ENCODE assay signal across 1 cellular context in genomic region chr9:114317665-114318357, GRCh38.
A peak's percentile ranks its signal among the peaks of the same experiment; 100 is the strongest.
TF ChIP-seq lines count a peak whose summit lies in the region.

No MANE protein-coding gene starts in this region.

TF ChIP-seq in K562, 482 proteins besides CTCF, POLR2A, EP300 and RAD21 (continues in another document):
- no peak for TF ChIP-seq ZNF318 (IDR thresholded peaks at IDR 0.05; ENCODE audit: borderline replicate concordance in 1 of 2, low read depth in 1 of 2)
- TF ChIP-seq PHF8 (IDR thresholded peaks at IDR 0.05; ENCODE audit: borderline replicate concordance, low read length) = no peak
- peak; percentile 68; the same call in 1 of the 2 replicates for TF ChIP-seq ATF4 (CRISPR knock-in tag; IDR thresholded peaks at IDR 0.05)
- no peak for TF ChIP-seq RHOXF2B (CRISPR knock-in tag; conservative IDR thresholded peaks at IDR 0.05)
- peak; percentile 70 for TF ChIP-seq EP400 (IDR thresholded peaks at IDR 0.05)
- no peak for TF ChIP-seq NR2C2 (CRISPR knock-in tag; IDR thresholded peaks at IDR 0.05)
- peak; percentile 11; the same call in 1 of the 2 replicates for TF ChIP-seq NR2C2 (tag; IDR thresholded peaks at IDR 0.05)
- 0 out of 2 replicates have a peak, but pooled peaks have one; percentile 22 for TF ChIP-seq JUND (IDR thresholded peaks at IDR 0.05; ENCODE audit: borderline replicate concordance, low read depth, low read length)
- no peak for TF ChIP-seq JUND (tag; IDR thresholded peaks at IDR 0.05; ENCODE audit: borderline replicate concordance, low read depth, low read length)
- no peak for TF ChIP-seq RERE (CRISPR knock-in tag; IDR thresholded peaks at IDR 0.05; ENCODE audit: borderline replicate concordance)
- TF ChIP-seq RNF2 (IDR thresholded peaks at IDR 0.05) = 0 out of 2 replicates have a peak, but pooled peaks have one; percentile 24
- TF ChIP-seq SMAD4 (CRISPR knock-in tag; conservative IDR thresholded peaks at IDR 0.05) = peak; percentile 44; the same call in 1 of the 2 replicates
- TF ChIP-seq ATF7 (IDR thresholded peaks at IDR 0.05) = peak; percentile 52; the same call in 1 of the 2 replicates
- no peak for TF ChIP-seq SP2 (IDR thresholded peaks at IDR 0.05; ENCODE audit: extremely low read depth, low read depth, low read length, poor library complexity, severe bottlenecking)
- TF ChIP-seq USF1 (CRISPR knock-in tag; IDR thresholded peaks at IDR 0.05) = no peak
- TF ChIP-seq ZSCAN32 (CRISPR knock-in tag; IDR thresholded peaks at IDR 0.05) = 0 out of 2 replicates have a peak, but pooled peaks have one; percentile 35
- TF ChIP-seq MGA (IDR thresholded peaks at IDR 0.05) = 0 out of 2 replicates have a peak, but pooled peaks have one; percentile 32
- peak; percentile 85 for TF ChIP-seq ATF3 (IDR thresholded peaks at IDR 0.05)
- TF ChIP-seq ATF3 (CRISPR knock-in tag; conservative IDR thresholded peaks at IDR 0.05) = no peak
